In genomic region chr2:84905181-84906107, GRCh38 we compare ENCODE assay signal across 8 cellular contexts. TPM values are rescaled to one million over a fixed set of nuclear protein-coding genes. Genes with fewer than 3 reads are reported as not detected.
DNase-seq lines count a peak whose midpoint lies in the region; TF ChIP-seq lines count a peak whose summit lies in the region.

Gene TMSB10 (plus strand): TSS chr2:84905656.

- TF ChIP-seq CTCF in GM06990 (IDR thresholded peaks at IDR 0.05; ENCODE audit: insufficient read depth, low read length, poor library complexity, severe bottlenecking) (peak; percentile 11), MM.1S (IDR thresholded peaks at IDR 0.05; ENCODE audit: low read length) (peak; percentile 8; the same call in 1 of the 2 replicates), osteocyte (IDR thresholded peaks at IDR 0.05) (no peak)

- under 1% methylated on average over 94 of the region's 94 CpGs for WGBS in thymus

- in situ Hi-C loops in HAP-1 (cut with MboI; ENCODE audit: low sequenced_read_pairs), result no loop called here

- no peaks in the 10 kb centered on the region; the same call in 1 of the 2 replicates for H3K36me3 ChIP-seq in GM06990 (ENCODE audit: control insufficient read depth, insufficient read depth, low read length)
- H3K36me3 ChIP-seq in HAP-1 (replicated peaks), result peaks cover 3% of the 10 kb centered on the region
- H3K36me3 ChIP-seq in MM.1S (replicated peaks; ENCODE audit: insufficient read depth, low read length), result no peaks in the 10 kb centered on the region
- H3K36me3 ChIP-seq in thymus (ENCODE audit: control insufficient read depth, insufficient read depth), result peaks cover 6% of the 10 kb centered on the region

- H3K4me3 ChIP-seq in GM06990 (replicated peaks; ENCODE audit: low read depth, low read length), result peak within 1 kb of the TSS; percentile 90
- peak within 1 kb of the TSS; percentile 86 for H3K4me3 ChIP-seq in HAP-1
- peak within 1 kb of the TSS; percentile 74 for H3K4me3 ChIP-seq in MM.1S (ENCODE audit: low read length)
- H3K4me3 ChIP-seq in thymus (ENCODE audit: low read length), result peak within 1 kb of the TSS; percentile 90

- H3K9me2 ChIP-seq in MM.1S (replicated peaks; ENCODE audit: insufficient read depth, low read length), result no peaks in the 10 kb centered on the region

- H4K20me1 ChIP-seq in MM.1S (ENCODE audit: insufficient read depth, low read length), result no peaks in the 10 kb centered on the region

- peak within 1 kb of the TSS; percentile 93 for H3K27ac Mint-ChIP-seq in activated naive CD4-positive, alpha-beta T cell treated with anti-CD3 and anti-CD28 coated beads, Interleukin-2, amount 50 U/mL, for 24 hours
- peak within 1 kb of the TSS; percentile 92 for H3K27ac Mint-ChIP-seq in osteocyte (ENCODE audit: unreplicated experiment)

- H3K4me2 ChIP-seq in MM.1S (ENCODE audit: low read depth, low read length), result peak within 1 kb of the TSS; percentile 79

- H3K9me3 Mint-ChIP-seq in activated naive CD4-positive, alpha-beta T cell treated with anti-CD3 and anti-CD28 coated beads, Interleukin-2, amount 50 U/mL, for 24 hours, result no peaks in the 10 kb centered on the region
- H3K9me3 Mint-ChIP-seq in osteocyte (ENCODE audit: unreplicated experiment), result peaks cover 3% of the 10 kb centered on the region

- H3K79me2 ChIP-seq in MM.1S (ENCODE audit: low read length), result peaks cover 12% of the 10 kb centered on the region

- peaks cover 9% of the 10 kb centered on the region for H3K36me3 Mint-ChIP-seq in activated naive CD4-positive, alpha-beta T cell treated with anti-CD3 and anti-CD28 coated beads, Interleukin-2, amount 50 U/mL, for 24 hours
- H3K36me3 Mint-ChIP-seq in osteocyte (ENCODE audit: unreplicated experiment), result peaks cover 25% of the 10 kb centered on the region

- H3K4me1 ChIP-seq in HAP-1, result peaks cover 11% of the 10 kb centered on the region
- H3K4me1 ChIP-seq in MM.1S (ENCODE audit: low read length), result peaks cover 16% of the 10 kb centered on the region
- peaks cover 7% of the 10 kb centered on the region for H3K4me1 ChIP-seq in thymus (ENCODE audit: control insufficient read depth, insufficient read depth, low read length)

- H3K27ac ChIP-seq in MM.1S (ENCODE audit: low read length) (peak within 1 kb of the TSS; percentile 59; the same call in 1 of the 2 replicates), thymus (ENCODE audit: low read depth) (peak within 1 kb of the TSS; percentile 98)

- H3K27me3 ChIP-seq in GM06990 (replicated peaks; ENCODE audit: control insufficient read depth, insufficient read depth, low read length), result no peaks in the 10 kb centered on the region
- H3K27me3 ChIP-seq in HAP-1 (ENCODE audit: low read depth), result no peaks in the 10 kb centered on the region
- no peaks in the 10 kb centered on the region for H3K27me3 ChIP-seq in MM.1S (replicated peaks; ENCODE audit: insufficient read depth, low read length)
- no peaks in the 10 kb centered on the region for H3K27me3 ChIP-seq in thymus (ENCODE audit: control insufficient read depth, insufficient read depth)

- peak within 1 kb of the TSS; percentile 95 for H3K4me3 Mint-ChIP-seq in activated naive CD4-positive, alpha-beta T cell treated with anti-CD3 and anti-CD28 coated beads, Interleukin-2, amount 50 U/mL, for 24 hours
- H3K4me3 Mint-ChIP-seq in osteocyte (ENCODE audit: unreplicated experiment), result peak within 1 kb of the TSS; percentile 86

- H3K4me1 Mint-ChIP-seq in activated naive CD4-positive, alpha-beta T cell treated with anti-CD3 and anti-CD28 coated beads, Interleukin-2, amount 50 U/mL, for 24 hours, result peaks cover 67% of the 10 kb centered on the region
- peaks cover 30% of the 10 kb centered on the region for H3K4me1 Mint-ChIP-seq in osteocyte (ENCODE audit: unreplicated experiment)

- DNase-seq in GM06990 (ENCODE audit: extremely low read depth, insufficient read length) (peak; percentile 91), HAP-1 (ENCODE audit: low spot score in 2 of 2) (peak; percentile 79 to 92), MM.1S (peak; percentile 75), SKM-1 (lab: John Stamatoyannopoulos, UW; ENCODE audit: unreplicated experiment) (peak; percentile 55), glomerular visceral epithelial cell (ENCODE audit: extremely low spot score) (peak; percentile 91), osteocyte (ENCODE audit: extremely low spot score, unreplicated experiment) (peak; percentile 97)

- H3K27me3 Mint-ChIP-seq in activated naive CD4-positive, alpha-beta T cell treated with anti-CD3 and anti-CD28 coated beads, Interleukin-2, amount 50 U/mL, for 24 hours, result no peaks in the 10 kb centered on the region
- H3K27me3 Mint-ChIP-seq in osteocyte (ENCODE audit: unreplicated experiment), result no peaks in the 10 kb centered on the region

- H3F3A ChIP-seq in MM.1S (ENCODE audit: insufficient read depth, low read length), result peaks cover 5% of the 10 kb centered on the region; the same call in 1 of the 2 replicates

- H3K9me3 ChIP-seq in HAP-1 (no peaks in the 10 kb centered on the region), MM.1S (replicated peaks; ENCODE audit: insufficient read depth, low read length) (no peaks in the 10 kb centered on the region), thymus (ENCODE audit: control insufficient read depth) (no peaks in the 10 kb centered on the region)

- peak within 1 kb of the TSS; percentile 62 for H3K9ac ChIP-seq in MM.1S (ENCODE audit: low read length)

- peak within 1 kb of the TSS; percentile 91 for H2AFZ ChIP-seq in MM.1S (ENCODE audit: low read length)

RNA-seq across cellular contexts. Expression of gene TMSB10, which starts in this region (rescaled TPM):
- total RNA-seq in osteocyte, result 2,436 and 2,534 TPM in 2 replicates
- 5,628 TPM for polyA plus RNA-seq in thymus

Comparison
In these comparisons a context has a peak if more than half of its experiments do, and no peak if none do; other contexts are left out.
1. Peak in every context shown above with its lines: DNase-seq, H3K4me3 ChIP-seq and H3K27ac ChIP-seq.